8 cellular contexts compared by ENCODE assay signal in genomic region chr6:41939091-41939847, GRCh38. TPM values are rescaled to one million over a fixed set of nuclear protein-coding genes. Genes with fewer than 3 reads are reported as not detected.
DNase-seq lines count a peak whose midpoint lies in the region; ATAC-seq and TF ChIP-seq lines count a peak whose summit lies in the region.

No MANE protein-coding gene starts in this region.

- H3K4me1 ChIP-seq in stomach smooth muscle (ENCODE audit: control insufficient read depth, insufficient read depth, low read length) = peaks cover 51% of the 10 kb centered on the region

- H3K4me3 Mint-ChIP-seq in brain = peak overlapping the region; percentile 87 to 96 (median 91)

- peaks cover 9% of the 10 kb centered on the region for H3K36me3 Mint-ChIP-seq in brain

- no peaks in the 10 kb centered on the region for H3K27me3 ChIP-seq in stomach smooth muscle (ENCODE audit: control insufficient read depth in 1 of 2, insufficient read depth in 2 of 2, low read length in 2 of 2)

- peak overlapping the region; percentile 53 for H3K27ac ChIP-seq in stomach smooth muscle (ENCODE audit: low read length)

- H3K4me1 Mint-ChIP-seq in brain = peaks cover 56% of the 10 kb centered on the region

- H3K36me3 ChIP-seq in stomach smooth muscle (ENCODE audit: control insufficient read depth in 2 of 2, insufficient read depth in 2 of 2, low read length in 2 of 2) = peaks cover 16 to 20% of the 10 kb centered on the region in 2 donors

- no peaks in the 10 kb centered on the region for H3K9me3 ChIP-seq in stomach smooth muscle (ENCODE audit: control insufficient read depth in 2 of 2, low read length in 2 of 2)

- ATAC-seq in left lobe of liver = no peak

- H3K4me3 ChIP-seq in stomach smooth muscle (ENCODE audit: low read length in 2 of 2) = peak overlapping the region; percentile 80 to 89

- DNase-seq in ELR (ENCODE audit: low read depth) = peak; percentile 49
- DNase-seq in OCI-M1 (lab: John Stamatoyannopoulos, UW) = peak; percentile 99
- peak; percentile 56 for DNase-seq in left lobe of liver (ENCODE audit: low spot score)
- DNase-seq in NCI-H446 treated with DMSO at 0.1 percent for 48 hours (lab: John Stamatoyannopoulos, UW) = no peak
- DNase-seq in NCI-H524 treated with DMSO at 0.1 percent for 48 hours (lab: John Stamatoyannopoulos, UW) = no peak
- DNase-seq in SK-N-DZ (ENCODE audit: low spot score) = no peak

- TF ChIP-seq CTCF in brain (conservative IDR thresholded peaks at IDR 0.05) = no peak

- no peaks in the 10 kb centered on the region for H3K9me3 Mint-ChIP-seq in brain

- peak overlapping the region; percentile 80 to 95 (median 86) for H3K27ac Mint-ChIP-seq in brain

- H3K9ac ChIP-seq in stomach smooth muscle (ENCODE audit: low read length in 2 of 2) = peak overlapping the region in 1 of 2 donors; percentile 19

- peaks cover 9% of the 10 kb centered on the region for H3K27me3 Mint-ChIP-seq in brain

RNA-seq across cellular contexts. Expression of gene CCND3, which starts 2.3 kb away (rescaled TPM):
- polyA plus RNA-seq in brain (ENCODE audit: insufficient read depth, low read depth, low replicate concordance) = 87.1 TPM
- 14.7 TPM for total RNA-seq in left lobe of liver
- 27.2 and 32.7 TPM in 2 replicates for polyA plus RNA-seq in SK-N-DZ (2014; cell fraction: cytosol; rRNA removed)
- 23.1 and 30.9 TPM in 2 replicates for polyA plus RNA-seq in SK-N-DZ (2014; cell fraction: nucleus; rRNA removed)

RNA-seq across cellular contexts. Expression of gene BYSL, which starts 18.0 kb away (rescaled TPM):
- polyA plus RNA-seq in brain (ENCODE audit: insufficient read depth, low read depth, low replicate concordance) = 24.3 TPM
- total RNA-seq in left lobe of liver = 5.3 TPM
- polyA plus RNA-seq in SK-N-DZ (2014; cell fraction: cytosol; rRNA removed) = 25.3 and 30.9 TPM in 2 replicates
- 25.6 and 34.4 TPM in 2 replicates for polyA plus RNA-seq in SK-N-DZ (2014; cell fraction: nucleus; rRNA removed)

RNA-seq across cellular contexts. Expression of gene MED20, which starts 18.3 kb away (rescaled TPM):
- polyA plus RNA-seq in brain (ENCODE audit: insufficient read depth, low read depth, low replicate concordance) = 36.1 TPM
- 9.4 TPM for total RNA-seq in left lobe of liver
- polyA plus RNA-seq in SK-N-DZ (2014; cell fraction: cytosol; rRNA removed) = 39.9 and 40.5 TPM in 2 replicates
- 13.4 and 20.6 TPM in 2 replicates for polyA plus RNA-seq in SK-N-DZ (2014; cell fraction: nucleus; rRNA removed)

RNA-seq across cellular contexts. Expression of gene USP49, which starts 44.1 kb away (rescaled TPM):
- polyA plus RNA-seq in brain (ENCODE audit: insufficient read depth, low read depth, low replicate concordance) = 11.4 TPM
- 1.9 TPM for total RNA-seq in left lobe of liver
- 7.7 and 7.9 TPM in 2 replicates for polyA plus RNA-seq in SK-N-DZ (2014; cell fraction: cytosol; rRNA removed)
- polyA plus RNA-seq in SK-N-DZ (2014; cell fraction: nucleus; rRNA removed) = 8.4 and 19.6 TPM in 2 replicates

Comparison
In these comparisons a context has a peak if more than half of its experiments do, and no peak if none do; other contexts are left out.
1. DNase-seq: peak in ELR (single experiment), OCI-M1 (single experiment) and left lobe of liver (single experiment); none in NCI-H446 treated with DMSO at 0.1 percent for 48 hours (single experiment), NCI-H524 treated with DMSO at 0.1 percent for 48 hours (single experiment) and SK-N-DZ (single experiment).